Comparison of ENCODE assay signal across 15 cellular contexts in the genomic region with DNA sequence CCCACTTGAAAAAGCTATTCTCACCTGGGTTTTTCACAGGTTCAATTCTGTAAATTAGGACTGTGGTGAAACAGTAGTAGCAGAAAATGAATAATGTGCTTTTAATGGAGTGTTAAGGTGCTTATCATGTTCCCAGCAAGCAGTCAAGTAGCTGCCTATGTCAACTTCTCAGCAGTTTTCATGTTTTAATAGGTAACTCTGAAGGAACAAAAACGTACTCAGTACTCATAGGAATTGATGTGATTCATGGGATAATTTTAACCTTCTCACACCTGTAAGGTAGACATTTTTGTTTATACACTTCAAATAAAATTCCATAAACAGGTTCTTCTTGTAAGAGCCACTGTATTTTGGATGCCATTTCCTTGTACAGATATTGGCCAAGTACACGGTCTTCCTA.
"Had no signal": no experiment of that assay in that cellular context is flagged by ENCODE, and none has a peak within 500 bp of the region (broad histone marks: within the 10 kb centered on the region; RNA-seq: fewer than 3 reads in every experiment).

No MANE protein-coding gene starts in this region.

- ATAC-seq: esophagus mucosa; naive thymus-derived CD4-positive, alpha-beta T cell; stimulated activated naive CD8-positive, alpha-beta T cell treated with anti-CD3 and anti-CD28 coated beads, Interleukin-15, amount 100 ng/mL, for 72 hours had no signal

- H3K4me3 ChIP-seq: testis had no signal

- DNase-seq: activated CD4-positive, alpha-beta T cell treated with anti-CD3 and anti-CD28 coated beads, Interleukin-2, amount 50 U/mL, for 48 hours; activated CD4-positive, CD25-positive, alpha-beta regulatory T cell treated with anti-CD3 and anti-CD28 coated beads, Interleukin-2, amount 50 U/mL, for 72 hours; activated gamma-delta T cell; activated naive CD8-positive, alpha-beta T cell treated with anti-CD3 and anti-CD28 coated beads, Interleukin-2, amount 10 ng/mL, durations not matched to agents 7 days and 5 days; activated T-cell treated with anti-CD3 and anti-CD28 coated beads, Interleukin-2, amount 50 U/mL, for 48 hours; aorta; hypothalamus; kidney glomerular epithelial cell; naive thymus-derived CD4-positive, alpha-beta T cell; posterior cingulate gyrus; stimulated activated CD4-positive, alpha-beta T cell treated with anti-CD3 and anti-CD28 coated beads, Interleukin-15, amount 100 ng/mL, for 24 hours; stimulated activated CD4-positive, alpha-beta T cell treated with anti-CD3 and anti-CD28 coated beads, Interleukin-4, amount 100 ng/mL, for 24 hours; stimulated activated naive CD8-positive, alpha-beta T cell treated with anti-CD3 and anti-CD28 coated beads, Interleukin-15, amount 100 ng/mL, for 72 hours; testis had no signal
